ENCODE assay signal across 13 cellular contexts in the genomic region with DNA sequence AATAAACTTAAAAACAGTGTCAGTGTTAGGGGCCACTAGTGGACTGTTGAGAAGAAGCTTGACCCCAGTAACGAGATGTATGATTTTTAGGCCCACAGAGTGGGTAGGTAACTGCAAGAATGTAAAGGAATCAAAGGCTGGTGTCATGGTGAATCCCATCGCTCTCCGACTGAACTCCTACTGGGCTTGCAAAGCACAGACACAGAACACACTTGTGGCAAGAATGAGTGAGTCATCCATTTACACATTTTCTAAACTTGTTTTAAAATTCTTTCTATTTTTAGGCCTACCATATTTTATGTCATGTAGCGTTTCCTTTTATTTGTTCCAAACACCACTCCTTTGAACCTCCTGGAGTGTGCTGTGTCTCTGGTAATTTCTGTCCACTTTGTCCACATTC. TPM values are rescaled to one million over a fixed set of nuclear protein-coding genes. Genes with fewer than 3 reads are reported as not detected.
"Had no signal": no experiment of that assay in that cellular context is flagged by ENCODE, and none has a peak within 500 bp of the region (broad histone marks: within the 10 kb centered on the region; RNA-seq: fewer than 3 reads in every experiment).

No MANE protein-coding gene starts in this region.

RNA-seq across cellular contexts. Expression of gene TRIM43, which starts 51.1 kb away (rescaled TPM):
- total RNA-seq: activated CD4-positive, alpha-beta T cell treated with anti-CD3 and anti-CD28 coated beads for 36 hours; activated CD4-positive, alpha-beta T cell treated with anti-CD3 and anti-CD28 coated beads, Interleukin-2, amount 10 ng/mL, durations not matched to agents 7 days and 5 days; activated CD8-positive, alpha-beta T cell treated with anti-CD3 and anti-CD28 coated beads, Interleukin-2, amount 10 ng/mL, durations not matched to agents 7 days and 5 days; activated naive CD8-positive, alpha-beta T cell treated with anti-CD3 and anti-CD28 coated beads, Interleukin-2, amount 10 ng/mL, durations not matched to agents 7 days and 5 days; ascending aorta; body of pancreas; breast epithelium; cardiac septum; T-cell; T-helper 1 cell treated with Interleukin-12 subunit alpha and Interleukin-12 subunit beta and Interleukin-4 antibody, amounts not matched to agents 30 ng/mL and 1 ng/mL, for 36 hours; T-helper 17 cell; WTC11 had no signal
- polyA plus RNA-seq: adipose tissue had no signal
